Comparison of ENCODE assay signal across 1 cellular context in genomic region chr20:61797200-61797599, GRCh38.
TF ChIP-seq lines count a peak whose summit lies in the region.

No MANE protein-coding gene starts in this region.

TF ChIP-seq in HepG2, 621 proteins besides CTCF, POLR2A, EP300 and RAD21 (continued from another document):
- TF ChIP-seq SPEN (CRISPR knock-in tag; IDR thresholded peaks at IDR 0.05; ENCODE audit: low read depth) = no peak
- no peak for TF ChIP-seq MTF2 (CRISPR knock-in tag; IDR thresholded peaks at IDR 0.05; ENCODE audit: borderline replicate concordance)
- no peak for TF ChIP-seq MIER2 (CRISPR knock-in tag; IDR thresholded peaks at IDR 0.05)
- TF ChIP-seq MIXL1 (CRISPR knock-in tag; IDR thresholded peaks at IDR 0.05) = no peak
- no peak for TF ChIP-seq ZNF891 (CRISPR knock-in tag; IDR thresholded peaks at IDR 0.05)
- TF ChIP-seq TRIM22 (IDR thresholded peaks at IDR 0.05) = no peak
- TF ChIP-seq ATAD3A (CRISPR knock-in tag; IDR thresholded peaks at IDR 0.05) = no peak
- no peak for TF ChIP-seq ZNF333 (CRISPR knock-in tag; IDR thresholded peaks at IDR 0.05; ENCODE audit: borderline replicate concordance)
- no peak for TF ChIP-seq ZNF10 (CRISPR knock-in tag; IDR thresholded peaks at IDR 0.05; ENCODE audit: borderline replicate concordance, low read depth)
- no peak for TF ChIP-seq ZHX1 (CRISPR knock-in tag; IDR thresholded peaks at IDR 0.05; ENCODE audit: low read depth)
- no peak for TF ChIP-seq ZNF709 (CRISPR knock-in tag; IDR thresholded peaks at IDR 0.05)
- TF ChIP-seq ZMYM3 (CRISPR knock-in tag; IDR thresholded peaks at IDR 0.05) = no peak
- no peak for TF ChIP-seq RBM22 (optimal IDR thresholded peaks at IDR 0.05; ENCODE audit: low read length)
